22 cellular contexts compared by ENCODE assay signal in the genomic region with DNA sequence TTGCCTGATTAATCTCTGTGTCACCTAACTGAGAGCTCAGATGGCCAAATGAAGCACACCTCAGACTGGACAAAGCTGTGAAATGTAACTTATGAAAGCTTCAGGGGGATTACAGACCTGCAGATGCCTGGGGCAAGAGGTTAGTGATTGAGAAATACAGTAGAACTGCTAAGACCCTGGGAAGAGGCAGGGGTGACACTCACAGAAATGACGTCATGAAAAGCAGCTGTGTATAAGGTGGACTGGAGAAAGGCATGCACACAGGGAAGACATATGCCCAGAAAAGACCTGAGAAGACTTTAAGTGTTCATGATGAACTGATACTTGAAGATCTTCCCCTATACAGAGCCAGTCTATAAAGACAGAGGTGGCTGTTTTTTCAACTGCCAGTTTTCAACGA. TPM values are rescaled to one million over a fixed set of nuclear protein-coding genes. Genes with fewer than 3 reads are reported as not detected.
DNase-seq lines count a peak whose midpoint lies in the region; ATAC-seq, FAIRE-seq and TF ChIP-seq lines count a peak whose summit lies in the region.
"Had no signal": no experiment of that assay in that cellular context is flagged by ENCODE, and none has a peak within 500 bp of the region (broad histone marks: within the 10 kb centered on the region; RNA-seq: fewer than 3 reads in every experiment).

No MANE protein-coding gene starts in this region.

- TF ChIP-seq CTCF in bronchial epithelial cell (IDR thresholded peaks at IDR 0.05; ENCODE audit: insufficient read depth, low read length, severe bottlenecking): no peak

- no peaks in the 10 kb centered on the region for H3K36me3 ChIP-seq in bronchial epithelial cell (ENCODE audit: control insufficient read depth, insufficient read depth, low read length)
- H3K36me3 ChIP-seq: BE2C, HAP-1 had no signal

- H3K4me3 ChIP-seq in bronchial epithelial cell (ENCODE audit: low read depth, low read length): no peak overlapping the region
- H3K4me3 ChIP-seq: GM23248, HAP-1 had no signal

- DNase-seq in MV-4-11 (lab: John Stamatoyannopoulos, UW) (peak; percentile 25), bronchial epithelial cell (ENCODE audit: low read depth) (no peak), iris pigment epithelial cell (ENCODE audit: low read depth) (peak; percentile 31), GM03348 (ENCODE audit: low spot score) (no peak)
- peak; percentile 3 for DNase-seq in stimulated activated CD8-positive, alpha-beta memory T cell treated with anti-CD3 and anti-CD28 coated beads, Interleukin-4, amount 100 ng/mL, for 48 hours
- no peak for DNase-seq in activated naive CD4-positive, alpha-beta T cell treated with anti-CD3 and anti-CD28 coated beads, Interleukin-2, amount 50 U/mL, for 16 hours
- DNase-seq: ACHN; BE2C; C1 segment of cervical spinal cord; CD4-positive, CD25-positive, alpha-beta regulatory T cell; CD8-positive, alpha-beta memory T cell; COR-L47; DMS 273 treated with DMSO at 0.1 percent for 48 hours; DMS53; DND-41; EL; GM23248 had no signal

- FAIRE-seq in bronchial epithelial cell (lab: Jason Lieb, UNC): peak; percentile 47
- FAIRE-seq: A204.1, GM12891, GM19239 had no signal

- no peak for ATAC-seq in HG02884 (IDR thresholded peaks at IDR 0.05; ENCODE audit: unreplicated experiment)

- H3K27me3 ChIP-seq in bronchial epithelial cell (ENCODE audit: control insufficient read depth, insufficient read depth, low read length): no peaks in the 10 kb centered on the region
- H3K27me3 ChIP-seq: BE2C had no signal

RNA-seq across cellular contexts. Expression of gene SPTLC1, which starts 49.3 kb away (rescaled TPM):
- total RNA-seq in bronchial epithelial cell: 102 and 103 TPM in 2 replicates

Comparison
In these comparisons a context has a peak if more than half of its experiments do, and no peak if none do; other contexts are left out.
1. DNase-seq: peak in MV-4-11 (single experiment), iris pigment epithelial cell (single experiment) and stimulated activated CD8-positive, alpha-beta memory T cell treated with anti-CD3 and anti-CD28 coated beads, Interleukin-4, amount 100 ng/mL, for 48 hours (single experiment); none in bronchial epithelial cell (single experiment), activated naive CD4-positive, alpha-beta T cell treated with anti-CD3 and anti-CD28 coated beads, Interleukin-2, amount 50 U/mL, for 16 hours (single experiment) and GM03348 (single experiment).